In the genomic region with DNA sequence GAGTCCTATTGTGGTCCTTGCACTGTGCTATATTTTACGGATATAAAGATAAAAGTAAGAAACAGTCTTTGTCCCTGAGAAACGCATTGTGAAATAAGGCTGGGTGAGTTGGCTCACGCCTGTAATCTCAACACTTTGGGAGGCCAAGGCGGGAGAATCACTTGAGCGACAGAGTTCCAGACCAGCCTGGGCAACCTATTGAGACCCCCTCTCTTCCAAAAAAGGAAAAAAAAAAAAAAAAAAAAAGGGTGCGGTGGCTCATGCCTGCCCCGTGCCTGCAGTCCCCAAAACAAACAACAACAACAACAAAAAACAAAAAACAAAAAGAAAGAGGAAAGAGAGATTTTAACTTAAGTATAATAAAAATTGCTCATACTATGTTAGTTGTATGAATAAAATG, we compare ENCODE assay signal across 8 cellular contexts. TPM values are rescaled to one million over a fixed set of nuclear protein-coding genes. Genes with fewer than 3 reads are reported as not detected.
DNase-seq lines count a peak whose midpoint lies in the region; ATAC-seq and TF ChIP-seq lines count a peak whose summit lies in the region.

No MANE protein-coding gene starts in this region.

- H3K36me3 ChIP-seq in WERI-Rb-1 (peaks cover 5% of the 10 kb centered on the region; the same call in 1 of the 2 replicates), gastroesophageal sphincter (no peaks in the 10 kb centered on the region)

- no peaks in the 10 kb centered on the region for H3K9me3 Mint-ChIP-seq in stimulated activated memory B cell treated with anti-CD40 and anti-IgM and Interleukin-4, amounts not matched to agents 10 μg/mL and 1 μg/mL and 100 μg/mL, for 72 hours

- H3K27ac Mint-ChIP-seq in stimulated activated memory B cell treated with anti-CD40 and anti-IgM and Interleukin-4, amounts not matched to agents 10 μg/mL and 1 μg/mL and 100 μg/mL, for 72 hours, result peak overlapping the region; percentile 91

- H3K4me3 Mint-ChIP-seq in stimulated activated memory B cell treated with anti-CD40 and anti-IgM and Interleukin-4, amounts not matched to agents 10 μg/mL and 1 μg/mL and 100 μg/mL, for 72 hours, result peak overlapping the region; percentile 95

- no peaks in the 10 kb centered on the region for H3K36me3 Mint-ChIP-seq in stimulated activated memory B cell treated with anti-CD40 and anti-IgM and Interleukin-4, amounts not matched to agents 10 μg/mL and 1 μg/mL and 100 μg/mL, for 72 hours

- H3K27me3 Mint-ChIP-seq in stimulated activated memory B cell treated with anti-CD40 and anti-IgM and Interleukin-4, amounts not matched to agents 10 μg/mL and 1 μg/mL and 100 μg/mL, for 72 hours, result peaks cover 27% of the 10 kb centered on the region

- H3K27me3 ChIP-seq in WERI-Rb-1 (ENCODE audit: insufficient read depth, low read depth, severe bottlenecking) (no peaks in the 10 kb centered on the region), gastroesophageal sphincter (no peaks in the 10 kb centered on the region)

- H3K9me3 ChIP-seq in WERI-Rb-1 (ENCODE audit: severe bottlenecking), result no peaks in the 10 kb centered on the region
- no peaks in the 10 kb centered on the region for H3K9me3 ChIP-seq in gastroesophageal sphincter

- TF ChIP-seq EP300 in gastroesophageal sphincter (IDR thresholded peaks at IDR 0.05), result no peak

- TF ChIP-seq CTCF in WERI-Rb-1 (IDR thresholded peaks at IDR 0.05; ENCODE audit: low read depth, low read length), result no peak
- no peak for TF ChIP-seq CTCF in gastroesophageal sphincter (IDR thresholded peaks at IDR 0.05)

- no peak for ATAC-seq in gastroesophageal sphincter
- no peak for ATAC-seq in stimulated activated memory B cell treated with anti-CD40 and anti-IgM and Interleukin-4, amounts not matched to agents 10 μg/mL and 1 μg/mL and 100 μg/mL, for 72 hours

- WGBS in gastroesophageal sphincter (ENCODE audit: low coverage in 1 of 2), 2 donors, result 38 to 70% methylated on average over 2 to 5 of the region's 7 CpGs

- peak overlapping the region; percentile 62 for H3K4me3 ChIP-seq in WERI-Rb-1 (ENCODE audit: low read depth, low read length)
- peak overlapping the region; percentile 93 to 99 for H3K4me3 ChIP-seq in gastroesophageal sphincter

- no peak for TF ChIP-seq POLR2A in gastroesophageal sphincter (IDR thresholded peaks at IDR 0.05)

- H3K4me1 Mint-ChIP-seq in stimulated activated memory B cell treated with anti-CD40 and anti-IgM and Interleukin-4, amounts not matched to agents 10 μg/mL and 1 μg/mL and 100 μg/mL, for 72 hours, result peaks cover 8% of the 10 kb centered on the region

- peaks cover 0 to 37% (median 15%) of the 10 kb centered on the region in 3 donors for H3K4me1 ChIP-seq in gastroesophageal sphincter

- no peak overlapping the region for H3K27ac ChIP-seq in WERI-Rb-1
- peak overlapping the region; percentile 95 to 99 (median 98) for H3K27ac ChIP-seq in gastroesophageal sphincter

- DNase-seq in SKM-1 treated with dmso at 0.1 percent for 144 hours (lab: John Stamatoyannopoulos, UW; ENCODE audit: unreplicated experiment) (peak; percentile 19), SKM-1 (lab: John Stamatoyannopoulos, UW; ENCODE audit: unreplicated experiment) (no peak), WERI-Rb-1 (no peak), DMS 273 treated with DMSO at 0.1 percent for 48 hours (lab: John Stamatoyannopoulos, UW) (no peak), NCI-H2196 treated with DMSO at 0.1 percent for 48 hours (lab: John Stamatoyannopoulos, UW; ENCODE audit: unreplicated experiment) (no peak), cortex of kidney (lab: John Stamatoyannopoulos, UW) (no peak)

RNA-seq across cellular contexts. Expression of a gene that starts 0.6 kb away (rescaled TPM):
- total RNA-seq in gastroesophageal sphincter, result 10 to 100 TPM; 53.1 to 97.2 (median 70.8) TPM
